8 cellular contexts compared by ENCODE assay signal in genomic region chr5:1633605-1634336, GRCh38.
A peak's percentile ranks its signal among the peaks of the same experiment; 100 is the strongest.
DNase-seq lines count a peak whose midpoint lies in the region; ATAC-seq and TF ChIP-seq lines count a peak whose summit lies in the region.

No MANE protein-coding gene starts in this region.

- TF ChIP-seq EP300 in sigmoid colon (IDR thresholded peaks at IDR 0.05) = peak in 1 of 4 donors; percentile 19

- H3K36me3 ChIP-seq in iPS DF 6.9 (ENCODE audit: control insufficient read depth, insufficient read depth, low read length) = no peaks in the 10 kb centered on the region; the same call in 1 of the 2 replicates
- H3K36me3 ChIP-seq in sigmoid colon = peaks cover 0 to 13% (median 0%) of the 10 kb centered on the region in 4 donors

- TF ChIP-seq CTCF in astrocyte of the spinal cord (IDR thresholded peaks at IDR 0.05; ENCODE audit: low read depth, low read length) = no peak
- no peak for TF ChIP-seq CTCF in sigmoid colon (IDR thresholded peaks at IDR 0.05)

- DNase-seq in NCI-H1092 treated with DMSO at 0.1 percent for 48 hours (lab: John Stamatoyannopoulos, UW) (peak; percentile 69), T-helper 22 cell (ENCODE audit: low read depth) (peak; percentile 28), astrocyte of the spinal cord (ENCODE audit: low read depth, low spot score) (peak; percentile 34), iPS DF 6.9 (ENCODE audit: low read depth, low spot score) (no peak), sigmoid colon (peak; percentile 91), NCI-H128 (lab: John Stamatoyannopoulos, UW; ENCODE audit: unreplicated experiment) (no peak)

- H3K27ac ChIP-seq in iPS DF 6.9 (ENCODE audit: low read length) (no peak overlapping the region), sigmoid colon (peak overlapping the region; percentile 85 to 93 (median 88))

- H3K4me3 ChIP-seq in astrocyte of the spinal cord (ENCODE audit: low read depth, low read length) (peak overlapping the region; percentile 36), iPS DF 6.9 (ENCODE audit: low read length) (peak overlapping the region; percentile 95), sigmoid colon (peak overlapping the region; percentile 64 to 88 (median 75))

- TF ChIP-seq POLR2A in GM10847 (IDR thresholded peaks at IDR 0.05; ENCODE audit: extremely low read depth, insufficient read length) (peak; percentile 82), sigmoid colon (IDR thresholded peaks at IDR 0.05) (peak; percentile 64 to 68)

- in situ Hi-C loops in astrocyte of the spinal cord (cut with HindIII; ENCODE audit: low sequenced_read_pairs) = no loop called here

- WGBS in iPS DF 6.9 (ENCODE audit: insufficient coverage, insufficient read length) = no CpG with 5 or more reads among the region's 75 CpGs
- 1 to 2% methylated on average over 75 of the region's 75 CpGs for WGBS in sigmoid colon, 2 donors

- H3K4me1 ChIP-seq in iPS DF 6.9 (ENCODE audit: control insufficient read depth, insufficient read depth, low read length) = no peaks in the 10 kb centered on the region
- H3K4me1 ChIP-seq in sigmoid colon = peaks cover 0 to 2% (median 0%) of the 10 kb centered on the region in 4 donors

- intact Hi-C loops in sigmoid colon (cut with DNase I) = no loop called here

- peak; percentile 88 for ATAC-seq in HG02588 (IDR thresholded peaks at IDR 0.05; ENCODE audit: unreplicated experiment)

- H3K9me3 ChIP-seq in iPS DF 6.9 (ENCODE audit: control insufficient read depth, insufficient read depth, low read length) (no peaks in the 10 kb centered on the region), sigmoid colon (no peaks in the 10 kb centered on the region)

- H3K27me3 ChIP-seq in iPS DF 6.9 (ENCODE audit: control insufficient read depth, insufficient read depth, low read length) (no peaks in the 10 kb centered on the region), sigmoid colon (no peaks in the 10 kb centered on the region)

Comparison
In these comparisons a context has a peak if more than half of its experiments do, and no peak if none do; other contexts are left out.
1. DNase-seq: peak in NCI-H1092 treated with DMSO at 0.1 percent for 48 hours (single experiment), T-helper 22 cell (single experiment), astrocyte of the spinal cord (single experiment) and sigmoid colon (single experiment); none in iPS DF 6.9 (single experiment) and NCI-H128 (single experiment).
2. H3K4me3 ChIP-seq: peak in every context shown above with its lines; median percentile 95 in iPS DF 6.9; 75 in sigmoid colon; 36 in astrocyte of the spinal cord.